In genomic region chr5:160616712-160617497, GRCh38 we compare ENCODE assay signal across 18 cellular contexts.
DNase-seq lines count a peak whose midpoint lies in the region; ATAC-seq, FAIRE-seq and TF ChIP-seq lines count a peak whose summit lies in the region.
"Had no signal": no experiment of that assay in that cellular context is flagged by ENCODE, and none has a peak within 500 bp of the region (broad histone marks: within the 10 kb centered on the region; RNA-seq: fewer than 3 reads in every experiment).

No MANE protein-coding gene starts in this region.

- H3K4me3 Mint-ChIP-seq in MCF 10A (ENCODE audit: unreplicated experiment): no peak overlapping the region
- H3K4me3 Mint-ChIP-seq: CD4-positive, alpha-beta T cell; T-cell had no signal

- H3K9me3 Mint-ChIP-seq in MCF 10A (ENCODE audit: unreplicated experiment): no peaks in the 10 kb centered on the region
- H3K9me3 Mint-ChIP-seq: CD4-positive, alpha-beta T cell; T-cell had no signal

- peak; percentile 13 for DNase-seq in MCF 10A (ENCODE audit: unreplicated experiment)
- no peak for DNase-seq in mammary epithelial cell
- DNase-seq in NOMO-1 (lab: John Stamatoyannopoulos, UW; ENCODE audit: unreplicated experiment in 2 of 2): peak; percentile 81 to 83
- no peak for DNase-seq in GM12878 (ENCODE audit: low read depth, low spot score)
- peak; percentile 8 for DNase-seq in renal cortical epithelial cell (ENCODE audit: low read depth)
- DNase-seq in 8988T: no peak
- no peak for DNase-seq in NCI-H82 treated with DMSO at 0.1 percent for 48 hours (lab: John Stamatoyannopoulos, UW; ENCODE audit: unreplicated experiment)
- DNase-seq: AML-193; Calu3; CD4-positive, alpha-beta T cell; NCI-H146; NCI-H2081 treated with DMSO at 0.1 percent for 48 hours; NCI-H524; SJCRH30; T-cell had no signal

- TF ChIP-seq CTCF in MCF 10A (IDR thresholded peaks at IDR 0.05; ENCODE audit: unreplicated experiment) (no peak), mammary epithelial cell (conservative IDR thresholded peaks at IDR 0.05 in 1 of 2, IDR thresholded peaks at IDR 0.05 in 1 of 2; ENCODE audit: extremely low read depth in 1 of 2, insufficient read depth in 1 of 2, low read depth in 1 of 2, low read length in 2 of 2) (no peak), GM12878 (IDR thresholded peaks at IDR 0.05 in 2 of 3, conservative IDR thresholded peaks at IDR 0.05 in 1 of 3; ENCODE audit: control insufficient read depth in 2 of 3, extremely low read depth in 1 of 3, insufficient read depth in 1 of 3, low read depth in 3 of 3, low read length in 3 of 3) (no peak)

- H3K27ac Mint-ChIP-seq in MCF 10A (ENCODE audit: low read depth, unreplicated experiment): no peak overlapping the region
- H3K27ac Mint-ChIP-seq: CD4-positive, alpha-beta T cell; T-cell had no signal

- dilution Hi-C loops in mammary epithelial cell (cut with HindIII; ENCODE audit: low sequenced_read_pairs): no loop called here

- H3K4me1 ChIP-seq in mammary epithelial cell (ENCODE audit: insufficient read depth, low read length): no peaks in the 10 kb centered on the region
- no peaks in the 10 kb centered on the region for H3K4me1 ChIP-seq in GM12878 (ENCODE audit: control insufficient read depth, insufficient read depth, low read length)
- H3K4me1 ChIP-seq: SJCRH30 had no signal

- H3K27me3 ChIP-seq in mammary epithelial cell (ENCODE audit: insufficient read depth, low read length) (no peaks in the 10 kb centered on the region), GM12878 (replicated peaks in 1 of 2; ENCODE audit: control insufficient read depth in 2 of 2, insufficient read depth in 2 of 2, low read length in 1 of 2) (no peaks in the 10 kb centered on the region; a peak in 1 of 4 replicates)

- TF ChIP-seq RAD21 in GM12878 (IDR thresholded peaks at IDR 0.05; ENCODE audit: insufficient read depth, low read depth, low read length): no peak

- intact Hi-C loops in MCF 10A (cut with micrococcal nuclease): no loop called here
- intact Hi-C loops in mammary epithelial cell (cut with micrococcal nuclease): no loop called here
- intact Hi-C loops in GM12878 (cut with micrococcal nuclease; ENCODE audit: unreplicated experiment): no loop called here

- H4K20me1 ChIP-seq in mammary epithelial cell (ENCODE audit: insufficient read depth, low read length): no peaks in the 10 kb centered on the region
- no peaks in the 10 kb centered on the region for H4K20me1 ChIP-seq in GM12878 (ENCODE audit: control insufficient read depth, insufficient read depth)

- H3K36me3 ChIP-seq in mammary epithelial cell (ENCODE audit: insufficient read depth, low read length) (no peaks in the 10 kb centered on the region), GM12878 (ENCODE audit: control insufficient read depth in 2 of 2, insufficient read depth in 2 of 2, low read length in 1 of 2) (no peaks in the 10 kb centered on the region)
- H3K36me3 ChIP-seq: SJCRH30 had no signal

- H3K9me3 ChIP-seq in mammary epithelial cell (replicated peaks; ENCODE audit: insufficient read depth, low read length) (no peaks in the 10 kb centered on the region), GM12878 (replicated peaks; ENCODE audit: control insufficient read depth, insufficient read depth, low read length) (no peaks in the 10 kb centered on the region)
- H3K9me3 ChIP-seq: SJCRH30 had no signal

- RAD21 ChIA-PET in GM12878 (lab: Charles Lee; ENCODE audit: unreplicated experiment): no interaction called here

- BruUV-seq in MCF 10A (replicated peaks; lab: Mats Ljungman, UMichigan) (no TSS peak), mammary epithelial cell (replicated peaks; lab: Mats Ljungman, UMichigan) (no TSS peak), GM12878 (replicated peaks; lab: Mats Ljungman, UMichigan) (no TSS peak)

- ATAC-seq in GM12878: no peak
- no peak for ATAC-seq in HG03280 (IDR thresholded peaks at IDR 0.05; ENCODE audit: unreplicated experiment)
- ATAC-seq: HCT116, T-cell had no signal

- SMC1A ChIA-PET in GM12878 (lab: Charles Lee; ENCODE audit: uncharacterized antibody, unreplicated experiment): interaction anchor here (0.9 to 1.6 kb wide), 4 partner anchors 12 to 178 kb away, joined by 3 to 11 read pairs (median 4); no protein-coding TSS in a partner anchor

- peaks cover 3% of the 10 kb centered on the region for H3K4me1 Mint-ChIP-seq in MCF 10A (ENCODE audit: insufficient read depth, unreplicated experiment)
- H3K4me1 Mint-ChIP-seq: T-cell had no signal

- POLR2A ChIA-PET in MCF 10A (lab: Yijun Ruan, JAX) (interaction anchor here (0.7 kb wide), 1 partner anchor 1790 kb away, joined by 3 read pairs; no protein-coding TSS in a partner anchor), GM12878 (lab: Charles Lee) (interaction anchor here (0.6 kb wide), 1 partner anchor 820 kb away, joined by 4 read pairs; no protein-coding TSS in a partner anchor)

- in situ Hi-C loops in mammary epithelial cell (cut with MboI; ENCODE audit: low sequenced_read_pairs in 2 of 2) (no loop called here), GM12878 (cut with MboI) (no loop called here)

- H3K9ac ChIP-seq in mammary epithelial cell (ENCODE audit: insufficient read depth, low read length) (no peak overlapping the region), GM12878 (ENCODE audit: control insufficient read depth, insufficient read depth, low read length) (no peak overlapping the region)

- H3K4me2 ChIP-seq in mammary epithelial cell (ENCODE audit: insufficient read depth, low read depth, low read length): no peak overlapping the region
- no peak overlapping the region for H3K4me2 ChIP-seq in GM12878 (ENCODE audit: control insufficient read depth, insufficient read depth)

- TF ChIP-seq EP300 in GM12878 (IDR thresholded peaks at IDR 0.05; ENCODE audit: borderline replicate concordance in 1 of 2, control insufficient read depth in 1 of 2, low read depth in 2 of 2, low read length in 2 of 2): no peak

- no peak for FAIRE-seq in GM12878 (lab: Jason Lieb, UNC)
- FAIRE-seq: GM12891 had no signal

- no peaks in the 10 kb centered on the region for H3K79me2 ChIP-seq in mammary epithelial cell (ENCODE audit: insufficient read depth, low read length)
- H3K79me2 ChIP-seq in GM12878 (ENCODE audit: control insufficient read depth, insufficient read depth, low read length): no peaks in the 10 kb centered on the region

- CTCF ChIA-PET in MCF 10A (lab: Yijun Ruan, JAX): interaction anchor here (0.7 to 0.8 kb wide), 2 partner anchors 9 to 32 kb away, joined by 3 to 6 read pairs; no protein-coding TSS in a partner anchor
- CTCF ChIA-PET in mammary epithelial cell (lab: Charles Lee; ENCODE audit: low non-redundant PET): no interaction called here
- CTCF ChIA-PET in GM12878 (lab: Yijun Ruan, JAX): interaction anchor here (1.1 to 1.3 kb wide), 2 partner anchors 109 to 178 kb away, joined by 3 to 5 read pairs; no protein-coding TSS in a partner anchor

- TF ChIP-seq POLR2A in GM12878 (IDR thresholded peaks at IDR 0.05; ENCODE audit: low read depth, low read length): no peak

- H3K27ac ChIP-seq in mammary epithelial cell (ENCODE audit: insufficient read depth, low read depth, low read length) (no peak overlapping the region), GM12878 (ENCODE audit: control insufficient read depth, insufficient read depth) (no peak overlapping the region)
- H3K27ac ChIP-seq: SJCRH30 had no signal

- no peak overlapping the region for H2AFZ ChIP-seq in mammary epithelial cell (ENCODE audit: low read depth, low read length)
- no peak overlapping the region for H2AFZ ChIP-seq in GM12878 (ENCODE audit: control insufficient read depth, low read depth, low read length)

- H3K27me3 Mint-ChIP-seq in MCF 10A (ENCODE audit: insufficient read depth, unreplicated experiment): peaks cover 6% of the 10 kb centered on the region

- H3K4me3 ChIP-seq in mammary epithelial cell (replicated peaks in 1 of 3; ENCODE audit: insufficient read depth in 1 of 3, low read depth in 2 of 3, low read length in 3 of 3): no peak overlapping the region
- H3K4me3 ChIP-seq in GM12878: no peak overlapping the region
- H3K4me3 ChIP-seq: SJCRH30 had no signal

- no peaks in the 10 kb centered on the region for H3K36me3 Mint-ChIP-seq in MCF 10A (ENCODE audit: insufficient read depth, unreplicated experiment)
- H3K36me3 Mint-ChIP-seq: T-cell had no signal

- 59% methylated on average over 4 of the region's 4 CpGs for WGBS in mammary epithelial cell (ENCODE audit: low coverage, missing lambda C conversion rate)
- WGBS in GM12878 (ENCODE audit: insufficient coverage, insufficient replicate concordance, low lambda C conversion rate, missing lambda C conversion rate): 21% methylated on average over 4 of the region's 4 CpGs

TF ChIP-seq in GM12878, 131 proteins besides CTCF, POLR2A, EP300 and RAD21 (continues in another document):
- TF ChIP-seq REST (IDR thresholded peaks at IDR 0.05; ENCODE audit: low read depth, low read length): peak; percentile 62; the same call in 1 of the 2 replicates

Comparison
In these comparisons a context has a peak if more than half of its experiments do, and no peak if none do; other contexts are left out.
1. DNase-seq: peak in MCF 10A (single experiment), NOMO-1 (2 of 2) and renal cortical epithelial cell (single experiment); none in mammary epithelial cell (single experiment), GM12878 (single experiment), 8988T (single experiment) and NCI-H82 treated with DMSO at 0.1 percent for 48 hours (single experiment).